Comparison of ENCODE assay signal across 30 cellular contexts in the genomic region with DNA sequence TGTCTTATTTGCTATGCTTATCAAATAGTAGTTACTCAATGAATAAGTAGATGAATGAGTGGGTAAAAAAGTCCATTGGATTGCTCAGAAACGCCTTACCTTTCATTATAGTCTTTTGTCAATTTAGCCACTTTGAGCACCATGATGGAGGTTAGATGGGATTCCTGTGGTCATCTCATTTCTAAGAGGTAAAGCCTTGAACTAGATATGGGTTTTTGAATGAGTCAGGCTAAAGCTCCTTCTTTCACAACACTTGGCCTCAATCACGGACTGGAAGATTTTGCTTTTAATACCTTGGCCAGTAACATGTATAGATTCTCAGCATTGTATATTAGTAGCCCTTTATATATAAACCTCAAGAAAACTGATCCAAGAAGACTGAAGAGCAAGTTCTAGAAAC.
"Had no signal": no experiment of that assay in that cellular context is flagged by ENCODE, and none has a peak within 500 bp of the region (broad histone marks: within the 10 kb centered on the region; RNA-seq: fewer than 3 reads in every experiment).

No MANE protein-coding gene starts in this region.

- H3K4me1 ChIP-seq: ascending aorta, gastrocnemius medialis, right lobe of liver, testis, uterus had no signal

- H3K36me3 ChIP-seq: ascending aorta, cardiac muscle cell, gastrocnemius medialis, right lobe of liver, uterus had no signal

- H3K27me3 Mint-ChIP-seq: activated CD4-positive, alpha-beta memory T cell treated with anti-CD3 and anti-CD28 coated beads, Interleukin-2, amount 10 ng/mL, durations not matched to agents 7 days and 5 days; stimulated activated naive B cell treated with anti-CD40 and anti-IgM and Interleukin-4, amounts not matched to agents 10 μg/mL and 1 μg/mL and 100 μg/mL, for 72 hours had no signal

- H3K4me3 ChIP-seq: ascending aorta, cardiac muscle cell, gastrocnemius medialis, right lobe of liver, testis, uterus had no signal

- H3K27me3 ChIP-seq: ascending aorta, cardiac muscle cell, gastrocnemius medialis, right lobe of liver, testis, uterus had no signal

- ATAC-seq: activated CD4-positive, CD25-positive, alpha-beta regulatory T cell treated with anti-CD3 and anti-CD28 coated beads, Interleukin-2, amount 50 U/mL, for 24 hours; activated T-cell treated with anti-CD3 and anti-CD28 coated beads, Interleukin-2, amount 50 U/mL, for 72 hours; gastrocnemius medialis; left colon; right lobe of liver; stimulated activated naive B cell treated with anti-CD40 and anti-IgM and Interleukin-4, amounts not matched to agents 10 μg/mL and 1 μg/mL and 100 μg/mL, for 72 hours; T-cell had no signal

- H3K9me3 ChIP-seq: ascending aorta, gastrocnemius medialis, right lobe of liver, testis, uterus had no signal

- FAIRE-seq: keratinocyte, small intestine had no signal

- H3K9me3 Mint-ChIP-seq: activated CD4-positive, alpha-beta memory T cell treated with anti-CD3 and anti-CD28 coated beads, Interleukin-2, amount 10 ng/mL, durations not matched to agents 7 days and 5 days; activated CD4-positive, alpha-beta T cell treated with anti-CD3 and anti-CD28 coated beads, Interleukin-2, amount 10 ng/mL, durations not matched to agents 24 days and 14 days; activated naive CD4-positive, alpha-beta T cell treated with anti-CD3 and anti-CD28 coated beads, Interleukin-2, amount 50 U/mL, for 24 hours; activated T-cell treated with anti-CD3 and anti-CD28 coated beads, Interleukin-2, amount 50 U/mL, for 72 hours; naive B cell; neural crest cell; stimulated activated naive B cell treated with anti-CD40 and anti-IgM and Interleukin-4, amounts not matched to agents 10 μg/mL and 1 μg/mL and 100 μg/mL, for 72 hours; T-cell; T-helper 2 cell treated with Interferon-gamma antibody and Interleukin-4, amounts not matched to agents 5 μg/mL and 100 μg/mL, for 36 hours had no signal

- H3K27ac Mint-ChIP-seq: activated CD4-positive, alpha-beta memory T cell treated with anti-CD3 and anti-CD28 coated beads, Interleukin-2, amount 10 ng/mL, durations not matched to agents 7 days and 5 days; activated CD4-positive, alpha-beta T cell treated with anti-CD3 and anti-CD28 coated beads, Interleukin-2, amount 10 ng/mL, durations not matched to agents 24 days and 14 days; activated naive CD4-positive, alpha-beta T cell treated with anti-CD3 and anti-CD28 coated beads, Interleukin-2, amount 50 U/mL, for 24 hours; activated T-cell treated with anti-CD3 and anti-CD28 coated beads, Interleukin-2, amount 50 U/mL, for 72 hours; naive B cell; stimulated activated naive B cell treated with anti-CD40 and anti-IgM and Interleukin-4, amounts not matched to agents 10 μg/mL and 1 μg/mL and 100 μg/mL, for 72 hours; T-cell; T-helper 2 cell treated with Interferon-gamma antibody and Interleukin-4, amounts not matched to agents 5 μg/mL and 100 μg/mL, for 36 hours had no signal

- DNase-seq: activated CD4-positive, alpha-beta memory T cell treated with anti-CD3 and anti-CD28 coated beads, Interleukin-2, amount 10 ng/mL, durations not matched to agents 7 days and 5 days; activated CD4-positive, alpha-beta T cell treated with anti-CD3 and anti-CD28 coated beads, Interleukin-2, amount 10 ng/mL, durations not matched to agents 24 days and 14 days; activated effector memory CD4-positive, alpha-beta T cell treated with Interleukin-2 at 50 U/mL for 16 hours; activated T-cell treated with anti-CD3 and anti-CD28 coated beads, Interleukin-2, amount 50 U/mL, for 72 hours; dermis blood vessel endothelial cell; effector CD8-positive, alpha-beta T cell; gastrocnemius medialis; head of caudate nucleus; hypothalamus; left colon; mesendoderm; naive B cell; occipital lobe; right lobe of liver; small intestine; stimulated activated CD4-positive, alpha-beta T cell treated with anti-CD3 and anti-CD28 coated beads, Interleukin-15, amount 100 ng/mL, for 24 hours; stimulated activated CD4-positive, alpha-beta T cell treated with anti-CD3 and anti-CD28 coated beads, Interleukin-2, amount 100 ng/mL, for 48 hours; stimulated activated CD8-positive, alpha-beta memory T cell treated with anti-CD3 and anti-CD28 coated beads, Interleukin-4, amount 100 ng/mL, for 48 hours; stimulated activated naive B cell treated with anti-CD40 and anti-IgM and Interleukin-4, amounts not matched to agents 10 μg/mL and 1 μg/mL and 100 μg/mL, for 72 hours; T-cell; testis; uterus had no signal

- H3K4me1 Mint-ChIP-seq: activated naive CD4-positive, alpha-beta T cell treated with anti-CD3 and anti-CD28 coated beads, Interleukin-2, amount 50 U/mL, for 24 hours; naive B cell; neural crest cell; stimulated activated naive B cell treated with anti-CD40 and anti-IgM and Interleukin-4, amounts not matched to agents 10 μg/mL and 1 μg/mL and 100 μg/mL, for 72 hours had no signal

- H3K27ac ChIP-seq: ascending aorta, cardiac muscle cell, gastrocnemius medialis, right lobe of liver, testis, uterus, VCaP had no signal

- H3K4me3 Mint-ChIP-seq: activated CD4-positive, alpha-beta memory T cell treated with anti-CD3 and anti-CD28 coated beads, Interleukin-2, amount 10 ng/mL, durations not matched to agents 7 days and 5 days; activated CD4-positive, alpha-beta T cell treated with anti-CD3 and anti-CD28 coated beads, Interleukin-2, amount 10 ng/mL, durations not matched to agents 24 days and 14 days; activated naive CD4-positive, alpha-beta T cell treated with anti-CD3 and anti-CD28 coated beads, Interleukin-2, amount 50 U/mL, for 24 hours; activated T-cell treated with anti-CD3 and anti-CD28 coated beads, Interleukin-2, amount 50 U/mL, for 72 hours; naive B cell; neural crest cell; stimulated activated naive B cell treated with anti-CD40 and anti-IgM and Interleukin-4, amounts not matched to agents 10 μg/mL and 1 μg/mL and 100 μg/mL, for 72 hours; T-cell; T-helper 2 cell treated with Interferon-gamma antibody and Interleukin-4, amounts not matched to agents 5 μg/mL and 100 μg/mL, for 36 hours had no signal

- H3K36me3 Mint-ChIP-seq: activated naive CD4-positive, alpha-beta T cell treated with anti-CD3 and anti-CD28 coated beads, Interleukin-2, amount 50 U/mL, for 24 hours; naive B cell; stimulated activated naive B cell treated with anti-CD40 and anti-IgM and Interleukin-4, amounts not matched to agents 10 μg/mL and 1 μg/mL and 100 μg/mL, for 72 hours; T-cell had no signal
